In the genomic region with DNA sequence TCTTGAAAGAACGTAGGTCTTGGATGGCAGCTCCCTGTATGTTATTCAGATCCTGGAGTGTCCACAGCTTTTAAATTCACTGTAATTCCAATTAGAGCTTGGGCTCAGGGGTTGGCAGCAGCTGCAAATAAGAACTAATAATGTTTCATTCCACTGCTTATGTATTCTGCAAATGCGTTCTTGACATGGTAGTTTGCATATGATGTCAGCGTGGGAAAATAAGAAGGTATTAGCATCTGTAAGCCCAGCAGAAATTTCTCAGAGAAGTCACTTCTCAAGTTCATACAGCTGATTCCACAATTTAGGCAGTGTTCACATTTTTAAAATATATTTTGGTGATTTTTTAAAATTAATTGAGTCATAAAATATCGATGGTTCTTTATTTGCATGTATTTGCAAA, we compare ENCODE assay signal across 20 cellular contexts. TPM values are rescaled to one million over a fixed set of nuclear protein-coding genes. Genes with fewer than 3 reads are reported as not detected.
"Had no signal": no experiment of that assay in that cellular context is flagged by ENCODE, and none has a peak within 500 bp of the region (broad histone marks: within the 10 kb centered on the region; RNA-seq: fewer than 3 reads in every experiment).

No MANE protein-coding gene starts in this region.

- H3K36me3 ChIP-seq: gastrocnemius medialis, ovary, spleen, thoracic aorta, tibial nerve, upper lobe of right lung, uterus had no signal

- H3K4me1 ChIP-seq: upper lobe of right lung, uterus had no signal

- H3K27ac ChIP-seq: gastrocnemius medialis, ovary, spleen, thoracic aorta, upper lobe of right lung, uterus had no signal

- DNase-seq: cortex of kidney; effector CD4-positive, alpha-beta T cell; foreskin fibroblast; natural killer cell; occipital lobe; ovary; retina; spleen; stimulated activated CD4-positive, alpha-beta T cell treated with anti-CD3 and anti-CD28 coated beads, Interleukin-4, amount 100 ng/mL, for 4 hours; stimulated activated naive CD8-positive, alpha-beta T cell treated with anti-CD3 and anti-CD28 coated beads, Interleukin-15, Interleukin-2, amounts not matched to agents 100 U/mL and 50 U/mL, for 24 hours; upper lobe of right lung; uterus had no signal

- H3K9me3 ChIP-seq: gastrocnemius medialis, ovary, spleen, thoracic aorta, tibial nerve, upper lobe of right lung, uterus had no signal

- ATAC-seq: natural killer cell; stimulated activated memory B cell treated with anti-CD40 and anti-IgM and Interleukin-4, amounts not matched to agents 10 μg/mL and 1 μg/mL and 100 μg/mL, for 72 hours; stimulated activated naive CD8-positive, alpha-beta T cell treated with anti-CD3 and anti-CD28 coated beads, Interleukin-15, Interleukin-2, amounts not matched to agents 100 U/mL and 50 U/mL, for 24 hours had no signal

- H3K4me3 ChIP-seq: gastrocnemius medialis, lung, ovary, spleen, thoracic aorta, tibial nerve, upper lobe of right lung, uterus had no signal

- H3K27me3 ChIP-seq: gastrocnemius medialis, ovary, spleen, tibial nerve, upper lobe of right lung, uterus had no signal

- FAIRE-seq: keratinocyte had no signal

RNA-seq across cellular contexts. Expression of a gene that starts 58.5 kb away (rescaled TPM):
- total RNA-seq: dermis microvascular lymphatic vessel endothelial cell, pulmonary artery endothelial cell had no signal
- polyA plus RNA-seq: keratinocyte had no signal
